ENCODE assay signal across 9 cellular contexts in genomic region chr4:158253350-158253980, GRCh38. TPM values are rescaled to one million over a fixed set of nuclear protein-coding genes. Genes with fewer than 3 reads are reported as not detected.
DNase-seq lines count a peak whose midpoint lies in the region; ATAC-seq and TF ChIP-seq lines count a peak whose summit lies in the region.
"Had no signal": no experiment of that assay in that cellular context is flagged by ENCODE, and none has a peak within 500 bp of the region (broad histone marks: within the 10 kb centered on the region; RNA-seq: fewer than 3 reads in every experiment).

No MANE protein-coding gene starts in this region.

- H3K4me3 Mint-ChIP-seq in Caco-2 (ENCODE audit: unreplicated experiment) (no peak overlapping the region), neural crest cell (no peak overlapping the region)
- no peak overlapping the region for H3K4me3 Mint-ChIP-seq in activated CD8-positive, alpha-beta T cell treated with anti-CD3 and anti-CD28 coated beads for 36 hours

- intact Hi-C loops in Caco-2 (cut with micrococcal nuclease; ENCODE audit: unreplicated experiment), result loop anchor here (1.0 kb wide), 2 partner anchors 43 to 372 kb away; partner anchors contain the start of gene TMEM144
- intact Hi-C loops in activated CD8-positive, alpha-beta T cell treated with anti-CD3 and anti-CD28 coated beads for 36 hours (cut with micrococcal nuclease), result loop anchor here (5.0 kb wide), 1 partner anchor 261 kb away; no protein-coding TSS in a partner anchor
- intact Hi-C loops in aorta (cut with DNase I), result loop anchor here (5.0 kb wide), 2 partner anchors 36 to 81 kb away; partner anchors contain the start of gene GASK1B (in 2 of the 2)

- no peaks in the 10 kb centered on the region for H3K27me3 Mint-ChIP-seq in Caco-2 (ENCODE audit: insufficient read depth, unreplicated experiment)
- peaks cover 9% of the 10 kb centered on the region for H3K27me3 Mint-ChIP-seq in activated CD8-positive, alpha-beta T cell treated with anti-CD3 and anti-CD28 coated beads for 36 hours
- no peaks in the 10 kb centered on the region for H3K27me3 Mint-ChIP-seq in neural crest cell (ENCODE audit: low read depth)

- no peak overlapping the region for H2AFZ ChIP-seq in fibroblast of lung (ENCODE audit: low read length)

- H3K4me3 ChIP-seq in Caco-2 (ENCODE audit: low read depth, low read length), result no peak overlapping the region
- no peak overlapping the region for H3K4me3 ChIP-seq in fibroblast of lung (replicated peaks in 1 of 4; ENCODE audit: control extremely low read depth in 1 of 4, insufficient read depth in 1 of 4, low read depth in 3 of 4, low read length in 4 of 4)
- no peak overlapping the region for H3K4me3 ChIP-seq in aorta (ENCODE audit: low read length in 2 of 2)

- peak; percentile 44 to 61 for TF ChIP-seq CTCF in Caco-2 (IDR thresholded peaks at IDR 0.05; ENCODE audit: insufficient read depth in 1 of 2, low read depth in 1 of 2, low read length in 1 of 2, severe bottlenecking in 1 of 2, unreplicated experiment in 1 of 2)
- TF ChIP-seq CTCF in activated CD8-positive, alpha-beta T cell treated with anti-CD3 and anti-CD28 coated beads for 36 hours (IDR thresholded peaks at IDR 0.05), result peak; percentile 66
- TF ChIP-seq CTCF in fibroblast of lung (conservative IDR thresholded peaks at IDR 0.05 in 1 of 2, IDR thresholded peaks at IDR 0.05 in 1 of 2; ENCODE audit: low read depth in 1 of 2, low read length in 2 of 2), result peak; percentile 68 to 71
- TF ChIP-seq CTCF in neural crest cell (conservative IDR thresholded peaks at IDR 0.05), result peak; percentile 75

- H4K20me1 ChIP-seq in fibroblast of lung (ENCODE audit: control insufficient read depth, extremely low read depth, insufficient read depth, low read length), result no peaks in the 10 kb centered on the region

- WGBS in aorta, 2 donors, result 25 to 27% methylated on average over 6 of the region's 6 CpGs

- H3K9me3 ChIP-seq in Caco-2, result no peaks in the 10 kb centered on the region
- no peaks in the 10 kb centered on the region for H3K9me3 ChIP-seq in fibroblast of lung (ENCODE audit: control insufficient read depth, insufficient read depth, low read depth, low read length)
- no peaks in the 10 kb centered on the region for H3K9me3 ChIP-seq in aorta (ENCODE audit: control insufficient read depth, low read length)

- no peak overlapping the region for H3K27ac Mint-ChIP-seq in Caco-2 (ENCODE audit: unreplicated experiment)
- no peak overlapping the region for H3K27ac Mint-ChIP-seq in activated CD8-positive, alpha-beta T cell treated with anti-CD3 and anti-CD28 coated beads for 36 hours
- H3K27ac Mint-ChIP-seq in neural crest cell (ENCODE audit: unreplicated experiment), result no peak overlapping the region

- no peak overlapping the region for H3K9ac ChIP-seq in fibroblast of lung (ENCODE audit: insufficient read depth, low read length)

- H3K4me1 ChIP-seq in Caco-2, result no peaks in the 10 kb centered on the region
- H3K4me1 ChIP-seq in fibroblast of lung (ENCODE audit: control insufficient read depth, extremely low read depth, insufficient read depth, low read length), result no peaks in the 10 kb centered on the region
- H3K4me1 ChIP-seq in aorta (ENCODE audit: control insufficient read depth in 1 of 2, insufficient read depth in 2 of 2, low read length in 2 of 2), result no peaks in the 10 kb centered on the region

- H3K36me3 ChIP-seq in Caco-2 (ENCODE audit: control insufficient read depth, insufficient read depth, low read length), result no peaks in the 10 kb centered on the region; the same call in 1 of the 2 replicates
- H3K36me3 ChIP-seq in fibroblast of lung (ENCODE audit: control insufficient read depth, insufficient read depth, low read length), result no peaks in the 10 kb centered on the region
- no peaks in the 10 kb centered on the region for H3K36me3 ChIP-seq in aorta (ENCODE audit: control insufficient read depth in 1 of 2, insufficient read depth in 2 of 2, low read length in 1 of 2)

- POLR2A ChIA-PET in Caco-2 (lab: Charles Lee), result no interaction called here
- POLR2A ChIA-PET in activated CD8-positive, alpha-beta T cell treated with anti-CD3 and anti-CD28 coated beads for 36 hours (lab: Charles Lee), result interaction anchor here (0.7 kb wide), 1 partner anchor 953 kb away, joined by 3 read pairs; no protein-coding TSS in a partner anchor

- no peak overlapping the region for H3K4me2 ChIP-seq in fibroblast of lung (ENCODE audit: extremely low read depth, insufficient read depth, low read length)

- H3K79me2 ChIP-seq in fibroblast of lung (ENCODE audit: control insufficient read depth, insufficient read depth, low read length), result no peaks in the 10 kb centered on the region

- peak; percentile 88 for ATAC-seq in GM19023 (IDR thresholded peaks at IDR 0.05; ENCODE audit: unreplicated experiment)
- peak; percentile 75 for ATAC-seq in HG03095 (IDR thresholded peaks at IDR 0.05; ENCODE audit: unreplicated experiment)
- ATAC-seq in activated CD8-positive, alpha-beta T cell treated with anti-CD3 and anti-CD28 coated beads for 36 hours, result peak; percentile 66
- ATAC-seq in aorta (ENCODE audit: low FRiP score), result peak; percentile 78

- no TSS peak for BruUV-seq in Caco-2 (replicated peaks; lab: Mats Ljungman, UMichigan)

- H3K27ac ChIP-seq in fibroblast of lung (ENCODE audit: insufficient read depth, low read length) (no peak overlapping the region), aorta (ENCODE audit: low read depth in 1 of 2, low read length in 2 of 2) (no peak overlapping the region)

- no peaks in the 10 kb centered on the region for H3K4me1 Mint-ChIP-seq in Caco-2 (ENCODE audit: low read depth, unreplicated experiment)
- no peaks in the 10 kb centered on the region for H3K4me1 Mint-ChIP-seq in activated CD8-positive, alpha-beta T cell treated with anti-CD3 and anti-CD28 coated beads for 36 hours (ENCODE audit: low read depth)
- no peaks in the 10 kb centered on the region for H3K4me1 Mint-ChIP-seq in neural crest cell

- H3K9me3 Mint-ChIP-seq in Caco-2 (ENCODE audit: unreplicated experiment) (no peaks in the 10 kb centered on the region), neural crest cell (no peaks in the 10 kb centered on the region)
- no peaks in the 10 kb centered on the region for H3K9me3 Mint-ChIP-seq in activated CD8-positive, alpha-beta T cell treated with anti-CD3 and anti-CD28 coated beads for 36 hours

- CTCF ChIA-PET in Caco-2 (lab: Charles Lee), result no interaction called here
- CTCF ChIA-PET in activated CD8-positive, alpha-beta T cell treated with anti-CD3 and anti-CD28 coated beads for 36 hours (lab: Charles Lee), result interaction anchor here (0.7 to 2.9 kb wide), 5 partner anchors 10 to 372 kb away, joined by 3 to 22 read pairs (median 3); no protein-coding TSS in a partner anchor

- DNase-seq in Caco-2, result peak in 1 of 2 experiments; percentile 71
- peak; percentile 1 for DNase-seq in NCI-H2107 (lab: John Stamatoyannopoulos, UW)
- DNase-seq in activated CD8-positive, alpha-beta T cell treated with anti-CD3 and anti-CD28 coated beads for 36 hours, result peak; percentile 66
- DNase-seq in fibroblast of lung (ENCODE audit: low read depth in 2 of 2), result peak; percentile 40 to 71
- peak; percentile 66 for DNase-seq in neural crest cell (ENCODE audit: low read depth, low spot score)
- peak in 1 of 2 donors; percentile 47 for DNase-seq in aorta

- H3K36me3 Mint-ChIP-seq in Caco-2 (ENCODE audit: insufficient read depth, unreplicated experiment), result peaks cover 4% of the 10 kb centered on the region
- H3K36me3 Mint-ChIP-seq in activated CD8-positive, alpha-beta T cell treated with anti-CD3 and anti-CD28 coated beads for 36 hours (ENCODE audit: low read depth), result no peaks in the 10 kb centered on the region
- no peaks in the 10 kb centered on the region for H3K36me3 Mint-ChIP-seq in neural crest cell (ENCODE audit: low read depth)

- H3K27me3 ChIP-seq in Caco-2 (replicated peaks; ENCODE audit: control insufficient read depth, insufficient read depth, low read length) (no peaks in the 10 kb centered on the region), fibroblast of lung (ENCODE audit: control insufficient read depth, insufficient read depth, low read length) (no peaks in the 10 kb centered on the region), aorta (ENCODE audit: control insufficient read depth in 1 of 2, insufficient read depth in 2 of 2, low read length in 1 of 2) (no peaks in the 10 kb centered on the region)

RNA-seq across cellular contexts. Expression of gene TMEM144, which starts 43.2 kb away (rescaled TPM):
- 15.5 and 17.9 TPM in 2 replicates for total RNA-seq in Caco-2 (2022)
- total RNA-seq in activated CD8-positive, alpha-beta T cell treated with anti-CD3 and anti-CD28 coated beads for 36 hours, result under 1 TPM in 1 of 2 experiments, not detected in 1; 0.09 TPM
- total RNA-seq in fibroblast of lung, result 2.3 and 4.6 TPM in 2 replicates
- polyA plus RNA-seq in fibroblast of lung, result 1.3 and 1.5 TPM in 2 replicates
- 1.1 and 1.2 TPM in 2 replicates for polyA plus RNA-seq in fibroblast of lung (2012)
- 3.0 TPM in 1 of 2 replicates, not detected in the other for polyA minus RNA-seq in fibroblast of lung (ENCODE audit: low replicate concordance)
- total RNA-seq in neural crest cell, result 1.6 and 1.8 TPM in 2 replicates
- 10 to 100 TPM; 14.1 to 18.9 TPM for total RNA-seq in aorta
- polyA plus RNA-seq in aorta, result 10 to 100 TPM in 1 of 2 donors, 1 to 10 TPM in 1; 5.2 to 10.4 TPM
- total RNA-seq: activated CD8-positive, alpha-beta memory T cell treated with anti-CD3 and anti-CD28 coated beads for 36 hours had no signal
